In genomic region chr2:29644949-29645348, GRCh38 we compare ENCODE assay signal across 16 cellular contexts.
"Had no signal": no experiment of that assay in that cellular context is flagged by ENCODE, and none has a peak within 500 bp of the region (broad histone marks: within the 10 kb centered on the region; RNA-seq: fewer than 3 reads in every experiment).

No MANE protein-coding gene starts in this region.

- H3K27ac Mint-ChIP-seq: activated CD8-positive, alpha-beta T cell treated with anti-CD3 and anti-CD28 coated beads, Interleukin-2, amount 10 ng/mL, durations not matched to agents 7 days and 5 days; activated naive CD4-positive, alpha-beta T cell treated with anti-CD3 and anti-CD28 coated beads for 36 hours; activated T-helper 17 cell treated with anti-CD3 and anti-CD28 coated beads, Interleukin-2, amount 50 U/mL, for 72 hours; naive thymus-derived CD4-positive, alpha-beta T cell; stimulated activated memory B cell treated with anti-CD40 and anti-IgM and Interleukin-4, amounts not matched to agents 10 μg/mL and 1 μg/mL and 100 μg/mL, for 72 hours; WTC11 had no signal

- H3K4me3 ChIP-seq: prostate gland, right lobe of liver, transverse colon had no signal

- ATAC-seq: activated CD8-positive, alpha-beta T cell treated with anti-CD3 and anti-CD28 coated beads, Interleukin-2, amount 10 ng/mL, durations not matched to agents 7 days and 5 days; activated T-helper 17 cell treated with anti-CD3 and anti-CD28 coated beads, Interleukin-2, amount 50 U/mL, for 72 hours; left colon; naive thymus-derived CD4-positive, alpha-beta T cell; right lobe of liver; stimulated activated memory B cell treated with anti-CD40 and anti-IgM and Interleukin-4, amounts not matched to agents 10 μg/mL and 1 μg/mL and 100 μg/mL, for 72 hours; WTC11 had no signal

- H3K4me1 ChIP-seq: prostate gland, right lobe of liver, transverse colon had no signal

- H3K36me3 ChIP-seq: neutrophil, prostate gland, right lobe of liver, transverse colon had no signal

- H3K4me3 Mint-ChIP-seq: activated CD8-positive, alpha-beta T cell treated with anti-CD3 and anti-CD28 coated beads, Interleukin-2, amount 10 ng/mL, durations not matched to agents 7 days and 5 days; activated naive CD4-positive, alpha-beta T cell treated with anti-CD3 and anti-CD28 coated beads for 36 hours; activated T-helper 17 cell treated with anti-CD3 and anti-CD28 coated beads, Interleukin-2, amount 50 U/mL, for 72 hours; naive thymus-derived CD4-positive, alpha-beta T cell; stimulated activated memory B cell treated with anti-CD40 and anti-IgM and Interleukin-4, amounts not matched to agents 10 μg/mL and 1 μg/mL and 100 μg/mL, for 72 hours; WTC11 had no signal

- H3K4me1 Mint-ChIP-seq: activated T-helper 17 cell treated with anti-CD3 and anti-CD28 coated beads, Interleukin-2, amount 50 U/mL, for 72 hours; naive thymus-derived CD4-positive, alpha-beta T cell; stimulated activated memory B cell treated with anti-CD40 and anti-IgM and Interleukin-4, amounts not matched to agents 10 μg/mL and 1 μg/mL and 100 μg/mL, for 72 hours; WTC11 had no signal

- H3K9me3 ChIP-seq: neutrophil, prostate gland had no signal

- H3K36me3 Mint-ChIP-seq: stimulated activated memory B cell treated with anti-CD40 and anti-IgM and Interleukin-4, amounts not matched to agents 10 μg/mL and 1 μg/mL and 100 μg/mL, for 72 hours had no signal

- H3K27me3 ChIP-seq: neutrophil, right lobe of liver, transverse colon had no signal

- DNase-seq: activated CD4-positive, alpha-beta T cell treated with anti-CD3 and anti-CD28 coated beads for 48 hours; activated CD8-positive, alpha-beta T cell treated with anti-CD3 and anti-CD28 coated beads, Interleukin-2, amount 10 ng/mL, durations not matched to agents 7 days and 5 days; activated naive CD4-positive, alpha-beta T cell treated with anti-CD3 and anti-CD28 coated beads for 36 hours; central memory CD4-positive, alpha-beta T cell; cortex of kidney; effector memory CD4-positive, alpha-beta T cell; erythroblast; left colon; naive thymus-derived CD4-positive, alpha-beta T cell; right lobe of liver; transverse colon had no signal

- H3K27ac ChIP-seq: neutrophil, prostate gland, right lobe of liver, transverse colon had no signal
